ENCODE assay signal across 13 cellular contexts in the genomic region with DNA sequence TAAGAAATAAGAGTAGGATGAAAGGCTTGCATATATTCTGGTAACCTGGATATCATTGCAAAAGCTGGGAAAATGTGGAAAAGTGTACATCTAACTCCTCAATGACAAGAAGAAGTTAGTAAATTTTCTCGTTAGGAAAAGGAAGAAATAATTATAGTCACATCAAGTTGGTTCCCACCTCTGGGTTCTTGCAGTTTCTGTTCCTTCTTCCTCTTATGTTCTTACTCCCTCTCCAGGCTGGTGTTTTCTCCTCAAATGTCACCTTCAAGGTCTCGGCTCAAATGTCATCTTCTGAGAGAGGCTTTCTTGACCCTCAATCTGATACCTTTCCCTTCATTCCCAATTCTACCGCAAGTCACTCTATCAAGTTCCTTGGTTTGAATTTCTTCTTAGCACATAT.
A peak's percentile ranks its signal among the peaks of the same experiment; 100 is the strongest.
DNase-seq lines count a peak whose midpoint lies in the region; ATAC-seq and TF ChIP-seq lines count a peak whose summit lies in the region.
"Had no signal": no experiment of that assay in that cellular context is flagged by ENCODE, and none has a peak within 500 bp of the region (broad histone marks: within the 10 kb centered on the region; RNA-seq: fewer than 3 reads in every experiment).

No MANE protein-coding gene starts in this region.

- TF ChIP-seq POLR2A in gastroesophageal sphincter (IDR thresholded peaks at IDR 0.05) = no peak
- no peak for TF ChIP-seq POLR2A in ovary (IDR thresholded peaks at IDR 0.05)

- H3K36me3 Mint-ChIP-seq in activated CD4-positive, alpha-beta T cell treated with anti-CD3 and anti-CD28 coated beads, Interleukin-2, amount 10 ng/mL, durations not matched to agents 24 days and 14 days (ENCODE audit: low read depth) = peaks cover 11% of the 10 kb centered on the region
- H3K36me3 Mint-ChIP-seq in activated CD4-positive, alpha-beta T cell treated with anti-CD3 and anti-CD28 coated beads for 36 hours (ENCODE audit: low read depth) = no peaks in the 10 kb centered on the region
- peaks cover 7% of the 10 kb centered on the region for H3K36me3 Mint-ChIP-seq in stimulated activated effector memory CD8-positive, alpha-beta T cell treated with anti-CD3 and anti-CD28 coated beads, Interleukin-12 subunit alpha, Interleukin-12 subunit beta, amount 100 ng/mL, for 72 hours
- no peaks in the 10 kb centered on the region for H3K36me3 Mint-ChIP-seq in activated naive CD8-positive, alpha-beta T cell treated with anti-CD3 and anti-CD28 coated beads, Interleukin-2, amount 50 U/mL, for 24 hours (ENCODE audit: low read depth)
- H3K36me3 Mint-ChIP-seq: T-cell had no signal

- H3K4me3 Mint-ChIP-seq in activated CD4-positive, alpha-beta T cell treated with anti-CD3 and anti-CD28 coated beads, Interleukin-2, amount 10 ng/mL, durations not matched to agents 24 days and 14 days = peak overlapping the region; percentile 2
- H3K4me3 Mint-ChIP-seq in activated CD4-positive, alpha-beta T cell treated with anti-CD3 and anti-CD28 coated beads for 36 hours = no peak overlapping the region
- H3K4me3 Mint-ChIP-seq in stimulated activated effector memory CD8-positive, alpha-beta T cell treated with anti-CD3 and anti-CD28 coated beads, Interleukin-12 subunit alpha, Interleukin-12 subunit beta, amount 100 ng/mL, for 72 hours = no peak overlapping the region
- no peak overlapping the region for H3K4me3 Mint-ChIP-seq in activated naive CD8-positive, alpha-beta T cell treated with anti-CD3 and anti-CD28 coated beads, Interleukin-2, amount 50 U/mL, for 24 hours
- H3K4me3 Mint-ChIP-seq: T-cell had no signal

- H3K9me3 ChIP-seq in gastroesophageal sphincter (no peaks in the 10 kb centered on the region), ovary (no peaks in the 10 kb centered on the region)
- H3K9me3 ChIP-seq: uterus had no signal

- DNase-seq in activated CD4-positive, alpha-beta T cell treated with anti-CD3 and anti-CD28 coated beads, Interleukin-2, amount 10 ng/mL, durations not matched to agents 24 days and 14 days = no peak
- DNase-seq in activated CD4-positive, alpha-beta T cell treated with anti-CD3 and anti-CD28 coated beads for 36 hours = no peak
- DNase-seq in NOMO-1 (lab: John Stamatoyannopoulos, UW; ENCODE audit: unreplicated experiment in 2 of 2) (peak; percentile 22 to 79), ovary (no peak)
- DNase-seq in stimulated activated effector memory CD8-positive, alpha-beta T cell treated with anti-CD3 and anti-CD28 coated beads, Interleukin-12 subunit alpha, Interleukin-12 subunit beta, amount 100 ng/mL, for 72 hours (ENCODE audit: low spot score in 2 of 2) = no peak
- DNase-seq in activated naive CD8-positive, alpha-beta T cell treated with anti-CD3 and anti-CD28 coated beads, Interleukin-2, amount 50 U/mL, for 24 hours = no peak
- DNase-seq: hippocampal formation, left ventricle myocardium superior, small intestine, T-cell, uterus had no signal

- H3K4me1 Mint-ChIP-seq in activated CD4-positive, alpha-beta T cell treated with anti-CD3 and anti-CD28 coated beads, Interleukin-2, amount 10 ng/mL, durations not matched to agents 24 days and 14 days = peaks cover 28% of the 10 kb centered on the region
- no peaks in the 10 kb centered on the region for H3K4me1 Mint-ChIP-seq in activated CD4-positive, alpha-beta T cell treated with anti-CD3 and anti-CD28 coated beads for 36 hours
- H3K4me1 Mint-ChIP-seq in stimulated activated effector memory CD8-positive, alpha-beta T cell treated with anti-CD3 and anti-CD28 coated beads, Interleukin-12 subunit alpha, Interleukin-12 subunit beta, amount 100 ng/mL, for 72 hours = peaks cover 39% of the 10 kb centered on the region
- H3K4me1 Mint-ChIP-seq in activated naive CD8-positive, alpha-beta T cell treated with anti-CD3 and anti-CD28 coated beads, Interleukin-2, amount 50 U/mL, for 24 hours = peaks cover 19% of the 10 kb centered on the region

- H3K36me3 ChIP-seq in gastroesophageal sphincter (no peaks in the 10 kb centered on the region), ovary (no peaks in the 10 kb centered on the region)
- H3K36me3 ChIP-seq: uterus had no signal

- H3K9me3 Mint-ChIP-seq in activated CD4-positive, alpha-beta T cell treated with anti-CD3 and anti-CD28 coated beads, Interleukin-2, amount 10 ng/mL, durations not matched to agents 24 days and 14 days = peaks cover 15% of the 10 kb centered on the region
- no peaks in the 10 kb centered on the region for H3K9me3 Mint-ChIP-seq in activated CD4-positive, alpha-beta T cell treated with anti-CD3 and anti-CD28 coated beads for 36 hours (ENCODE audit: low read depth)
- peaks cover 3% of the 10 kb centered on the region for H3K9me3 Mint-ChIP-seq in stimulated activated effector memory CD8-positive, alpha-beta T cell treated with anti-CD3 and anti-CD28 coated beads, Interleukin-12 subunit alpha, Interleukin-12 subunit beta, amount 100 ng/mL, for 72 hours
- H3K9me3 Mint-ChIP-seq in activated naive CD8-positive, alpha-beta T cell treated with anti-CD3 and anti-CD28 coated beads, Interleukin-2, amount 50 U/mL, for 24 hours = no peaks in the 10 kb centered on the region
- H3K9me3 Mint-ChIP-seq: T-cell had no signal

- TF ChIP-seq EP300 in gastroesophageal sphincter (IDR thresholded peaks at IDR 0.05) (no peak), ovary (IDR thresholded peaks at IDR 0.05) (no peak)

- H3K27me3 ChIP-seq in gastroesophageal sphincter (no peaks in the 10 kb centered on the region), ovary (no peaks in the 10 kb centered on the region)
- H3K27me3 ChIP-seq: uterus had no signal

- H3K27me3 Mint-ChIP-seq in activated CD4-positive, alpha-beta T cell treated with anti-CD3 and anti-CD28 coated beads, Interleukin-2, amount 10 ng/mL, durations not matched to agents 24 days and 14 days = no peaks in the 10 kb centered on the region
- H3K27me3 Mint-ChIP-seq in activated CD4-positive, alpha-beta T cell treated with anti-CD3 and anti-CD28 coated beads for 36 hours = peaks cover 11% of the 10 kb centered on the region
- H3K27me3 Mint-ChIP-seq in activated naive CD8-positive, alpha-beta T cell treated with anti-CD3 and anti-CD28 coated beads, Interleukin-2, amount 50 U/mL, for 24 hours = no peaks in the 10 kb centered on the region

- CTCF ChIA-PET in activated CD4-positive, alpha-beta T cell treated with anti-CD3 and anti-CD28 coated beads for 36 hours (lab: Charles Lee) = no interaction called here

- POLR2A ChIA-PET in activated CD4-positive, alpha-beta T cell treated with anti-CD3 and anti-CD28 coated beads for 36 hours (lab: Charles Lee) = no interaction called here

- intact Hi-C loops in activated CD4-positive, alpha-beta T cell treated with anti-CD3 and anti-CD28 coated beads, Interleukin-2, amount 10 ng/mL, durations not matched to agents 24 days and 14 days (cut with micrococcal nuclease) = loop anchor here (1.0 to 2.0 kb wide), 2 partner anchors 12 to 62 kb away; no protein-coding TSS in a partner anchor
- intact Hi-C loops in activated CD4-positive, alpha-beta T cell treated with anti-CD3 and anti-CD28 coated beads for 36 hours (cut with DNase I, micrococcal nuclease) = no loop called here
- intact Hi-C loops in ovary (cut with DNase I) = no loop called here

- H3K4me3 ChIP-seq in gastroesophageal sphincter (no peak overlapping the region), ovary (no peak overlapping the region)
- H3K4me3 ChIP-seq: uterus had no signal

- H3K4me1 ChIP-seq in gastroesophageal sphincter (peaks cover 3 to 27% (median 5%) of the 10 kb centered on the region in 3 donors), ovary (ENCODE audit: insufficient read depth) (no peaks in the 10 kb centered on the region)
- H3K4me1 ChIP-seq: uterus had no signal

- H3K27ac ChIP-seq in gastroesophageal sphincter = peak overlapping the region in 1 of 4 donors; percentile 41
- H3K27ac ChIP-seq in ovary = no peak overlapping the region

- H3K27ac Mint-ChIP-seq in activated CD4-positive, alpha-beta T cell treated with anti-CD3 and anti-CD28 coated beads, Interleukin-2, amount 10 ng/mL, durations not matched to agents 24 days and 14 days = peak overlapping the region; percentile 70
- H3K27ac Mint-ChIP-seq in activated CD4-positive, alpha-beta T cell treated with anti-CD3 and anti-CD28 coated beads for 36 hours = no peak overlapping the region
- peak overlapping the region; percentile 83 for H3K27ac Mint-ChIP-seq in stimulated activated effector memory CD8-positive, alpha-beta T cell treated with anti-CD3 and anti-CD28 coated beads, Interleukin-12 subunit alpha, Interleukin-12 subunit beta, amount 100 ng/mL, for 72 hours
- H3K27ac Mint-ChIP-seq in activated naive CD8-positive, alpha-beta T cell treated with anti-CD3 and anti-CD28 coated beads, Interleukin-2, amount 50 U/mL, for 24 hours = no peak overlapping the region

- ATAC-seq in activated CD4-positive, alpha-beta T cell treated with anti-CD3 and anti-CD28 coated beads for 36 hours = no peak
- ATAC-seq in HG02623 (IDR thresholded peaks at IDR 0.05; ENCODE audit: unreplicated experiment) = peak; percentile 43
- ATAC-seq in stimulated activated effector memory CD8-positive, alpha-beta T cell treated with anti-CD3 and anti-CD28 coated beads, Interleukin-12 subunit alpha, Interleukin-12 subunit beta, amount 100 ng/mL, for 72 hours = no peak
- ATAC-seq in gastroesophageal sphincter = no peak
- ATAC-seq in activated naive CD8-positive, alpha-beta T cell treated with anti-CD3 and anti-CD28 coated beads, Interleukin-2, amount 50 U/mL, for 24 hours = no peak
- ATAC-seq: left ventricle myocardium superior had no signal

- 81 to 85% methylated on average over 3 of the region's 3 CpGs for WGBS in gastroesophageal sphincter (ENCODE audit: low coverage in 1 of 2), 2 donors
- WGBS in ovary, 3 donors = 66 to 74% (median 72%) methylated on average over 3 of the region's 3 CpGs

- no peak for TF ChIP-seq CTCF in gastroesophageal sphincter (IDR thresholded peaks at IDR 0.05)
- TF ChIP-seq CTCF in ovary (IDR thresholded peaks at IDR 0.05) = no peak

Comparison
In these comparisons a context has a peak if more than half of its experiments do, and no peak if none do; other contexts are left out.
1. H3K27ac Mint-ChIP-seq: peak in activated CD4-positive, alpha-beta T cell treated with anti-CD3 and anti-CD28 coated beads, Interleukin-2, amount 10 ng/mL, durations not matched to agents 24 days and 14 days (single experiment) and stimulated activated effector memory CD8-positive, alpha-beta T cell treated with anti-CD3 and anti-CD28 coated beads, Interleukin-12 subunit alpha, Interleukin-12 subunit beta, amount 100 ng/mL, for 72 hours (single experiment); none in activated CD4-positive, alpha-beta T cell treated with anti-CD3 and anti-CD28 coated beads for 36 hours (single experiment) and activated naive CD8-positive, alpha-beta T cell treated with anti-CD3 and anti-CD28 coated beads, Interleukin-2, amount 50 U/mL, for 24 hours (single experiment).
2. DNase-seq: peak in NOMO-1 (2 of 2); none in activated CD4-positive, alpha-beta T cell treated with anti-CD3 and anti-CD28 coated beads, Interleukin-2, amount 10 ng/mL, durations not matched to agents 24 days and 14 days (single experiment), activated CD4-positive, alpha-beta T cell treated with anti-CD3 and anti-CD28 coated beads for 36 hours (single experiment), stimulated activated effector memory CD8-positive, alpha-beta T cell treated with anti-CD3 and anti-CD28 coated beads, Interleukin-12 subunit alpha, Interleukin-12 subunit beta, amount 100 ng/mL, for 72 hours (0 of 2), ovary (0 of 5) and activated naive CD8-positive, alpha-beta T cell treated with anti-CD3 and anti-CD28 coated beads, Interleukin-2, amount 50 U/mL, for 24 hours (single experiment).